In genomic region chr2:172113617-172114016, GRCh38 we compare ENCODE assay signal across 11 cellular contexts. TPM values are rescaled to one million over a fixed set of nuclear protein-coding genes. Genes with fewer than 3 reads are reported as not detected.
DNase-seq lines count a peak whose midpoint lies in the region; ATAC-seq and TF ChIP-seq lines count a peak whose summit lies in the region.
"Had no signal": no experiment of that assay in that cellular context is flagged by ENCODE, and none has a peak within 500 bp of the region (broad histone marks: within the 10 kb centered on the region; RNA-seq: fewer than 3 reads in every experiment).

No MANE protein-coding gene starts in this region.

- peaks cover 5 to 31% (median 22%) of the 10 kb centered on the region in 3 donors for H3K27me3 Mint-ChIP-seq in immature natural killer cell (ENCODE audit: low read depth in 3 of 3)

- H3K36me3 Mint-ChIP-seq in immature natural killer cell = no peaks in the 10 kb centered on the region

- no peak overlapping the region for H2AFZ ChIP-seq in KMS-11 (ENCODE audit: low read depth)

- DNase-seq in Daoy (ENCODE audit: low read depth) (peak; percentile 35), astrocyte of the hippocampus (ENCODE audit: low read depth, low spot score) (peak; percentile 58), mesendoderm (peak; percentile 40), immature natural killer cell (no peak), posterior vena cava (ENCODE audit: low spot score) (no peak)
- no peak for DNase-seq in activated CD4-positive, alpha-beta T cell treated with anti-CD3 and anti-CD28 coated beads, Interleukin-2, amount 50 U/mL, for 4 hours

- no CpG with 5 or more reads among the region's 2 CpGs for WGBS in mesendoderm (ENCODE audit: extremely low coverage, insufficient coverage, low lambda C conversion rate)

- H3K56ac ChIP-seq in mesendoderm (ENCODE audit: low read length) = no peak overlapping the region

- H3K4ac ChIP-seq in mesendoderm (ENCODE audit: low read depth, low read length) = no peak overlapping the region

- no peaks in the 10 kb centered on the region for H3K79me2 ChIP-seq in KMS-11 (ENCODE audit: insufficient read depth, low read depth)
- no peaks in the 10 kb centered on the region for H3K79me2 ChIP-seq in mesendoderm (ENCODE audit: control insufficient read depth, insufficient read depth, low read length)

- H3K27ac Mint-ChIP-seq in immature natural killer cell = no peak overlapping the region

- no peak overlapping the region for H2BK120ac ChIP-seq in mesendoderm (ENCODE audit: low read depth, low read length)

- H3K4me3 Mint-ChIP-seq in immature natural killer cell = no peak overlapping the region

- H3K4me2 ChIP-seq in KMS-11 = no peak overlapping the region
- H3K4me2 ChIP-seq in mesendoderm (ENCODE audit: low read length) = no peak overlapping the region

- no peak overlapping the region for H4K5ac ChIP-seq in mesendoderm (ENCODE audit: low read length)

- no peak overlapping the region for H3K18ac ChIP-seq in mesendoderm (ENCODE audit: low read length)

- no peak overlapping the region for H2AK5ac ChIP-seq in mesendoderm (ENCODE audit: low read length)

- H3K27ac ChIP-seq in KMS-11 (no peak overlapping the region), mesendoderm (ENCODE audit: low read depth, low read length) (no peak overlapping the region)
- H3K27ac ChIP-seq: epithelial cell of prostate had no signal

- peaks cover 0 to 5% of the 10 kb centered on the region in 2 donors for H3K4me1 Mint-ChIP-seq in immature natural killer cell

- ATAC-seq in HG02870 (IDR thresholded peaks at IDR 0.05; ENCODE audit: unreplicated experiment) = no peak

- H4K8ac ChIP-seq in mesendoderm (ENCODE audit: low read depth, low read length) = no peak overlapping the region

- H3K9ac ChIP-seq in KMS-11 = no peak overlapping the region
- H3K9ac ChIP-seq in mesendoderm (ENCODE audit: low read length) = no peak overlapping the region

- H4K20me1 ChIP-seq in KMS-11 (ENCODE audit: insufficient read depth) = no peaks in the 10 kb centered on the region

- no peak overlapping the region for H3K4me3 ChIP-seq in KMS-11 (IDR thresholded peaks at IDR 0.05; ENCODE audit: insufficient read depth, low read depth, low read length)
- H3K4me3 ChIP-seq in mesendoderm (ENCODE audit: low read length) = no peak overlapping the region
- H3K4me3 ChIP-seq: HAP-1 had no signal

- H3K9me3 Mint-ChIP-seq in immature natural killer cell = no peaks in the 10 kb centered on the region

- H3K23ac ChIP-seq in mesendoderm (ENCODE audit: low read length) = no peak overlapping the region

- no peaks in the 10 kb centered on the region for H3K4me1 ChIP-seq in KMS-11 (ENCODE audit: low read depth, poor library complexity, severe bottlenecking)
- peaks cover 2% of the 10 kb centered on the region for H3K4me1 ChIP-seq in mesendoderm (ENCODE audit: control insufficient read depth, low read depth, low read length)
- H3K4me1 ChIP-seq: HAP-1 had no signal

- no peaks in the 10 kb centered on the region for H3K79me1 ChIP-seq in mesendoderm (ENCODE audit: low read length)

- H3K27me3 ChIP-seq in KMS-11 (ENCODE audit: insufficient read depth, low read depth) (no peaks in the 10 kb centered on the region), mesendoderm (ENCODE audit: insufficient read depth, low read length, poor library complexity) (peaks cover 6% of the 10 kb centered on the region)

- no peak overlapping the region for H2BK5ac ChIP-seq in mesendoderm (ENCODE audit: low read length)

- peak; percentile 37; the same call in 1 of the 2 replicates for TF ChIP-seq CTCF in KMS-11 (conservative IDR thresholded peaks at IDR 0.05; ENCODE audit: low read depth, low read length)

- H3K36me3 ChIP-seq in KMS-11 (ENCODE audit: insufficient read depth) (no peaks in the 10 kb centered on the region), mesendoderm (ENCODE audit: control insufficient read depth, insufficient read depth, low read length) (no peaks in the 10 kb centered on the region)
- H3K36me3 ChIP-seq: HAP-1 had no signal

- intact Hi-C loops in posterior vena cava (cut with DNase I) = no loop called here

- H2BK15ac ChIP-seq in mesendoderm (replicated peaks; ENCODE audit: low read depth) = no peak overlapping the region

RNA-seq across cellular contexts. Expression of gene DLX2, which starts 10.9 kb away (rescaled TPM):
- 0.51 and 2.2 TPM in 2 replicates for total RNA-seq in Daoy (2014; rRNA removed; shearing (Covaris generic))
- polyA plus RNA-seq in mesendoderm (2013, experiment 1 of 2) = 0.14 TPM
- 0.10 TPM for polyA plus RNA-seq in mesendoderm (2013, experiment 2 of 2)
- under 1 TPM in 2 of 3 donors, not detected in 1; 0.10 to 0.37 TPM for polyA plus RNA-seq in immature natural killer cell
- not detected for total RNA-seq in posterior vena cava
- total RNA-seq: T-helper 2 cell treated with Interferon-gamma antibody and Interleukin-4, amounts not matched to agents 100 ng/mL and 5 ng/mL, for 36 hours had no signal

RNA-seq across cellular contexts. Expression of gene DLX1, which starts 28.3 kb away (rescaled TPM):
- 7.3 and 7.4 TPM in 2 replicates for total RNA-seq in Daoy (2014; rRNA removed; shearing (Covaris generic))
- polyA plus RNA-seq in mesendoderm (2013, experiment 1 of 2) = 0.29 TPM
- 0.28 TPM for polyA plus RNA-seq in mesendoderm (2013, experiment 2 of 2)
- polyA plus RNA-seq in immature natural killer cell = not detected
- not detected for total RNA-seq in posterior vena cava
- total RNA-seq: T-helper 2 cell treated with Interferon-gamma antibody and Interleukin-4, amounts not matched to agents 100 ng/mL and 5 ng/mL, for 36 hours had no signal

Comparison
In these comparisons a context has a peak if more than half of its experiments do, and no peak if none do; other contexts are left out.
1. DNase-seq: peak in Daoy (single experiment), astrocyte of the hippocampus (single experiment) and mesendoderm (single experiment); none in activated CD4-positive, alpha-beta T cell treated with anti-CD3 and anti-CD28 coated beads, Interleukin-2, amount 50 U/mL, for 4 hours (0 of 2), immature natural killer cell (0 of 3) and posterior vena cava (single experiment).